15 cellular contexts compared by ENCODE assay signal in the genomic region with DNA sequence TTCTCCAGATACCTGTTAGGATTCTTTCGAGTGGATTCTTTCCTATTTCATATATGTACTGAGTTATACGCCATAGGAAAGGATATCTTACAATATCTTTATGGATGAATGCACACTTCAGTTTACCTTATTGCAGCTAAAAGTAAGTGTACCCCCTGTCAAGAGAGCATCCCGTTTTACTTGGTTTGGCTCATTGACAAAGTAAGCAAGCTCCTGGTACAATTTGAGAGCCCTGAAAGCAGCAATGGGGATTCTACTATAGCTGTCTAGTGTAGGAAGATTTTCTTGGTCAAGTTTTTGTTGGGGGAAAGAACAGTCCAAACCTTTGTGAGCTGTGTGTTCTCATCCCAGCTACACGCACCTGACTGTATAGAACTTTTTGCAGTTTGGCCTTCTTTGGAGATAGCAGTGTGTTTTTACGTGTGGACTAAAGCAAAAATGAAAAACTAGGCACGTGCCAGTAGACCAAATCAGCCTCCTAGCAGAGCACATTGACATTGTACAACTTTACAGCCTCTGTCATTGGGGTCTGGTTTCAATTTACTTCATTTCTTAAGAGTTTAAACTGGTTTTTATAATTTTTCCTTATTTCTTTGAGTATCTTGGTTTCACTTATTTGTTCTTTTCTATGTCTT. TPM values are rescaled to one million over a fixed set of nuclear protein-coding genes. Genes with fewer than 3 reads are reported as not detected.
DNase-seq lines count a peak whose midpoint lies in the region; ATAC-seq and TF ChIP-seq lines count a peak whose summit lies in the region.
"Had no signal": no experiment of that assay in that cellular context is flagged by ENCODE, and none has a peak within 500 bp of the region (broad histone marks: within the 10 kb centered on the region; RNA-seq: fewer than 3 reads in every experiment).

No MANE protein-coding gene starts in this region.

- peak overlapping the region; percentile 19 for H3K4me3 Mint-ChIP-seq in activated naive CD4-positive, alpha-beta T cell treated with anti-CD3 and anti-CD28 coated beads, Interleukin-2, amount 50 U/mL, for 24 hours
- peak overlapping the region; percentile 33 for H3K4me3 Mint-ChIP-seq in glutamatergic neuron (ENCODE audit: unreplicated experiment)
- H3K4me3 Mint-ChIP-seq in stimulated activated memory B cell treated with anti-CD40 and anti-IgM and Interleukin-4, amounts not matched to agents 10 μg/mL and 1 μg/mL and 100 μg/mL, for 72 hours, result no peak overlapping the region

- peaks cover 90% of the 10 kb centered on the region for H3K4me1 Mint-ChIP-seq in activated naive CD4-positive, alpha-beta T cell treated with anti-CD3 and anti-CD28 coated beads, Interleukin-2, amount 50 U/mL, for 24 hours
- peaks cover 38% of the 10 kb centered on the region for H3K4me1 Mint-ChIP-seq in glutamatergic neuron (ENCODE audit: low read depth, unreplicated experiment)
- H3K4me1 Mint-ChIP-seq in stimulated activated memory B cell treated with anti-CD40 and anti-IgM and Interleukin-4, amounts not matched to agents 10 μg/mL and 1 μg/mL and 100 μg/mL, for 72 hours, result peaks cover 77% of the 10 kb centered on the region

- H3K27ac Mint-ChIP-seq in activated naive CD4-positive, alpha-beta T cell treated with anti-CD3 and anti-CD28 coated beads, Interleukin-2, amount 50 U/mL, for 24 hours, result peak overlapping the region; percentile 5
- H3K27ac Mint-ChIP-seq in activated naive CD4-positive, alpha-beta T cell treated with anti-CD3 and anti-CD28 coated beads, Interleukin-2, amount 50 U/mL, for 72 hours, result no peak overlapping the region
- H3K27ac Mint-ChIP-seq in glutamatergic neuron (ENCODE audit: unreplicated experiment), result peak overlapping the region; percentile 36
- H3K27ac Mint-ChIP-seq in stimulated activated memory B cell treated with anti-CD40 and anti-IgM and Interleukin-4, amounts not matched to agents 10 μg/mL and 1 μg/mL and 100 μg/mL, for 72 hours, result peak overlapping the region; percentile 30

- no peak for ATAC-seq in activated naive CD4-positive, alpha-beta T cell treated with anti-CD3 and anti-CD28 coated beads, Interleukin-2, amount 50 U/mL, for 72 hours
- ATAC-seq in stimulated activated memory B cell treated with anti-CD40 and anti-IgM and Interleukin-4, amounts not matched to agents 10 μg/mL and 1 μg/mL and 100 μg/mL, for 72 hours, result no peak
- ATAC-seq: left colon had no signal

- H3K9me3 Mint-ChIP-seq in activated naive CD4-positive, alpha-beta T cell treated with anti-CD3 and anti-CD28 coated beads, Interleukin-2, amount 50 U/mL, for 24 hours, result no peaks in the 10 kb centered on the region
- H3K9me3 Mint-ChIP-seq in activated naive CD4-positive, alpha-beta T cell treated with anti-CD3 and anti-CD28 coated beads, Interleukin-2, amount 50 U/mL, for 72 hours, result peaks cover 0 to 6% of the 10 kb centered on the region in 2 donors
- peaks cover 4% of the 10 kb centered on the region for H3K9me3 Mint-ChIP-seq in glutamatergic neuron (ENCODE audit: unreplicated experiment)
- no peaks in the 10 kb centered on the region for H3K9me3 Mint-ChIP-seq in stimulated activated memory B cell treated with anti-CD40 and anti-IgM and Interleukin-4, amounts not matched to agents 10 μg/mL and 1 μg/mL and 100 μg/mL, for 72 hours

- no peak for DNase-seq in activated naive CD4-positive, alpha-beta T cell treated with anti-CD3 and anti-CD28 coated beads, Interleukin-2, amount 50 U/mL, for 72 hours (ENCODE audit: low spot score in 2 of 2)
- DNase-seq in OCI-M1 (lab: John Stamatoyannopoulos, UW) (peak; percentile 66), glutamatergic neuron (no peak), SIG-M5 treated with dmso at 0.1 percent for 504 hours (lab: John Stamatoyannopoulos, UW; ENCODE audit: unreplicated experiment) (no peak), caudate nucleus (lab: John Stamatoyannopoulos, UW) (no peak)
- DNase-seq in central memory CD4-positive, alpha-beta T cell, result no peak
- DNase-seq: esophagus squamous epithelium, hypothalamus, left colon, NCI-H1694 treated with DMSO at 0.1 percent for 48 hours, NCI-H748 treated with DMSO at 0.1 percent for 48 hours, RPMI8226 had no signal

- no peak overlapping the region for H3K27ac ChIP-seq in caudate nucleus (ENCODE audit: low read depth, low read length)
- H3K27ac ChIP-seq: thoracic aorta had no signal

- H3K27me3 Mint-ChIP-seq in activated naive CD4-positive, alpha-beta T cell treated with anti-CD3 and anti-CD28 coated beads, Interleukin-2, amount 50 U/mL, for 24 hours, result no peaks in the 10 kb centered on the region
- H3K27me3 Mint-ChIP-seq in glutamatergic neuron (ENCODE audit: unreplicated experiment), result no peaks in the 10 kb centered on the region
- no peaks in the 10 kb centered on the region for H3K27me3 Mint-ChIP-seq in stimulated activated memory B cell treated with anti-CD40 and anti-IgM and Interleukin-4, amounts not matched to agents 10 μg/mL and 1 μg/mL and 100 μg/mL, for 72 hours

- peaks cover 10% of the 10 kb centered on the region for H3K36me3 Mint-ChIP-seq in activated naive CD4-positive, alpha-beta T cell treated with anti-CD3 and anti-CD28 coated beads, Interleukin-2, amount 50 U/mL, for 24 hours
- peaks cover 0 to 27% of the 10 kb centered on the region in 2 donors for H3K36me3 Mint-ChIP-seq in activated naive CD4-positive, alpha-beta T cell treated with anti-CD3 and anti-CD28 coated beads, Interleukin-2, amount 50 U/mL, for 72 hours
- H3K36me3 Mint-ChIP-seq in glutamatergic neuron (ENCODE audit: unreplicated experiment), result no peaks in the 10 kb centered on the region
- H3K36me3 Mint-ChIP-seq in stimulated activated memory B cell treated with anti-CD40 and anti-IgM and Interleukin-4, amounts not matched to agents 10 μg/mL and 1 μg/mL and 100 μg/mL, for 72 hours, result peaks cover 23% of the 10 kb centered on the region

- TF ChIP-seq CTCF in glutamatergic neuron (IDR thresholded peaks at IDR 0.05; ENCODE audit: partially characterized antibody, unreplicated experiment), result no peak

RNA-seq across cellular contexts. Expression of gene PPP6R3, which starts 44.0 kb away (rescaled TPM):
- total RNA-seq in activated naive CD4-positive, alpha-beta T cell treated with anti-CD3 and anti-CD28 coated beads, Interleukin-2, amount 50 U/mL, for 72 hours, result 100 to 1,000 TPM; 118 to 149 TPM
- total RNA-seq in glutamatergic neuron (ENCODE audit: unreplicated experiment), result 312 TPM

Comparison
In these comparisons a context has a peak if more than half of its experiments do, and no peak if none do; other contexts are left out.
1. H3K27ac Mint-ChIP-seq: peak in activated naive CD4-positive, alpha-beta T cell treated with anti-CD3 and anti-CD28 coated beads, Interleukin-2, amount 50 U/mL, for 24 hours (single experiment), glutamatergic neuron (single experiment) and stimulated activated memory B cell treated with anti-CD40 and anti-IgM and Interleukin-4, amounts not matched to agents 10 μg/mL and 1 μg/mL and 100 μg/mL, for 72 hours (single experiment); none in activated naive CD4-positive, alpha-beta T cell treated with anti-CD3 and anti-CD28 coated beads, Interleukin-2, amount 50 U/mL, for 72 hours (0 of 2).